In the genomic region with DNA sequence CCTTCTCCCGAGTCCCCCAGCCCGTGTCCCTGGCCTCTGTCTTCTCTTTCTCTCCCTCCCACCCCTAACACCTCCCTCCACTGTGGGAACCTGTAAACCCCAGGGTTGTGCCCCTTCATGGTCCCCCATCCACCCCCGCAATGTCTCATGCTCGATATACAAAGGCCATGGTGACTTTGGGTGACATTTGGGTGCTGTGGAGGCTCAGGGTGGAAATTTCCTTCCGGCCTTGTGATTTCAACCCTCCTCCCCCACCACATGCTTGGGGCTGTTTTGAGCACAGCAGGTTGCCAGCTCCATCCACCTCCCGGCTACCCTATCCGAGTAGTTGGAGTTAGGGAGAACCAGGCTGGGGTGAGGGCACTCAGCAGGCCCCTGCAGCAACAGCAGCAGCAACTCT, we compare ENCODE assay signal across 12 cellular contexts. TPM values are rescaled to one million over a fixed set of nuclear protein-coding genes. Genes with fewer than 3 reads are reported as not detected.
DNase-seq lines count a peak whose midpoint lies in the region; ATAC-seq and TF ChIP-seq lines count a peak whose summit lies in the region.
"Had no signal": no experiment of that assay in that cellular context is flagged by ENCODE, and none has a peak within 500 bp of the region (broad histone marks: within the 10 kb centered on the region; RNA-seq: fewer than 3 reads in every experiment).

No MANE protein-coding gene starts in this region.

- H3K36me3 ChIP-seq in CD4-positive, alpha-beta memory T cell (ENCODE audit: insufficient read depth, low read length): peaks cover 25% of the 10 kb centered on the region

- CTCF ChIA-PET in CD4-positive, alpha-beta memory T cell (lab: Charles Lee; ENCODE audit: partially characterized antibody): interaction anchor here (10.7 kb wide), 1 partner anchor 80 kb away, joined by 90 read pairs; no protein-coding TSS in a partner anchor
- CTCF ChIA-PET in WTC11 (lab: Charles Lee): interaction anchor here (0.8 to 17.1 kb wide), 4 partner anchors 23 to 125 kb away, joined by 3 to 325 read pairs (median 3); no protein-coding TSS in a partner anchor

- H3K4me1 ChIP-seq in CD4-positive, alpha-beta memory T cell (ENCODE audit: insufficient read depth, low read length): peaks cover 62% of the 10 kb centered on the region

- DNase-seq in CD4-positive, alpha-beta memory T cell: peak in 4 of 5 donors; percentile 19 to 42 (median 26)
- DNase-seq in WTC11 (ENCODE audit: low spot score) (no peak), NCI-H2081 (lab: John Stamatoyannopoulos, UW) (no peak), SK-N-DZ (ENCODE audit: low spot score) (no peak)
- peak; percentile 35 for DNase-seq in activated naive CD4-positive, alpha-beta T cell treated with anti-CD3 and anti-CD28 coated beads, Interleukin-2, amount 50 U/mL, for 16 hours
- DNase-seq in stimulated activated CD4-positive, alpha-beta T cell treated with anti-CD3 and anti-CD28 coated beads, Interleukin-1b, Interleukin-23, amount 100 ng/mL, for 4 hours (ENCODE audit: low read depth in 2 of 2): peak; percentile 24 to 41
- DNase-seq: amniotic stem cell, KG1, NCI-H510A had no signal

- ATAC-seq in WTC11 (peak; percentile 6; the same call in 1 of the 2 replicates), GM21360 (IDR thresholded peaks at IDR 0.05; ENCODE audit: unreplicated experiment) (no peak), HG02970 (IDR thresholded peaks at IDR 0.05; ENCODE audit: low FRiP score, unreplicated experiment) (no peak)

- POLR2A ChIA-PET in CD4-positive, alpha-beta memory T cell (lab: Charles Lee; ENCODE audit: partially characterized antibody): interaction anchor here (1.1 to 5.6 kb wide), 6 partner anchors 24 to 79 kb away, joined by 3 to 29 read pairs (median 4); no protein-coding TSS in a partner anchor
- POLR2A ChIA-PET in WTC11 (lab: Charles Lee): no interaction called here

- peaks cover 30 to 60% (median 43%) of the 10 kb centered on the region in 4 donors for H3K4me1 Mint-ChIP-seq in CD4-positive, alpha-beta memory T cell
- peaks cover 44% of the 10 kb centered on the region for H3K4me1 Mint-ChIP-seq in WTC11

- peaks cover 22 to 69% of the 10 kb centered on the region in 2 donors for H3K36me3 Mint-ChIP-seq in CD4-positive, alpha-beta memory T cell
- no peaks in the 10 kb centered on the region for H3K36me3 Mint-ChIP-seq in WTC11

- peak overlapping the region; percentile 45 for H3K27ac ChIP-seq in CD4-positive, alpha-beta memory T cell (ENCODE audit: low read depth, low read length)

- no peak for TF ChIP-seq CTCF in WTC11 (IDR thresholded peaks at IDR 0.05)

- H3K9me3 ChIP-seq in CD4-positive, alpha-beta memory T cell (ENCODE audit: control insufficient read depth in 1 of 2, low read length in 2 of 2): no peaks in the 10 kb centered on the region

- H3K4me3 Mint-ChIP-seq in CD4-positive, alpha-beta memory T cell: peak overlapping the region in 5 of 8 donors; percentile 15 to 63 (median 39)
- no peak overlapping the region for H3K4me3 Mint-ChIP-seq in WTC11
- H3K4me3 Mint-ChIP-seq: neural crest cell had no signal

- no peaks in the 10 kb centered on the region for H3K27me3 ChIP-seq in CD4-positive, alpha-beta memory T cell (ENCODE audit: insufficient read depth, low read length)

- H3K4me3 ChIP-seq in CD4-positive, alpha-beta memory T cell (ENCODE audit: low read length in 2 of 2): no peak overlapping the region

- no peaks in the 10 kb centered on the region for H3K9me3 Mint-ChIP-seq in CD4-positive, alpha-beta memory T cell
- H3K9me3 Mint-ChIP-seq in WTC11: no peaks in the 10 kb centered on the region
- H3K9me3 Mint-ChIP-seq: neural crest cell had no signal

- no peaks in the 10 kb centered on the region for H3K27me3 Mint-ChIP-seq in CD4-positive, alpha-beta memory T cell
- H3K27me3 Mint-ChIP-seq in WTC11 (ENCODE audit: low read depth): no peaks in the 10 kb centered on the region

- peak overlapping the region; percentile 70 to 91 (median 84) for H3K27ac Mint-ChIP-seq in CD4-positive, alpha-beta memory T cell
- no peak overlapping the region for H3K27ac Mint-ChIP-seq in WTC11

- intact Hi-C loops in CD4-positive, alpha-beta memory T cell (cut with micrococcal nuclease): loop anchor here (2.0 kb wide), 1 partner anchor 25 kb away; no protein-coding TSS in a partner anchor

TF ChIP-seq in WTC11, 78 proteins besides CTCF, POLR2A, EP300 and RAD21:
- TF ChIP-seq ZNF416 (CRISPR knock-in tag; IDR thresholded peaks at IDR 0.05) (no peak), NFATC4 (CRISPR knock-in tag; IDR thresholded peaks at IDR 0.05) (no peak), NR1H2 (CRISPR knock-in tag; IDR thresholded peaks at IDR 0.05) (no peak), FOXJ3 (CRISPR knock-in tag; IDR thresholded peaks at IDR 0.05; ENCODE audit: borderline replicate concordance) (no peak), TP53 (CRISPR knock-in tag; IDR thresholded peaks at IDR 0.05) (no peak)
- TF ChIP-seq, protein P1, sequence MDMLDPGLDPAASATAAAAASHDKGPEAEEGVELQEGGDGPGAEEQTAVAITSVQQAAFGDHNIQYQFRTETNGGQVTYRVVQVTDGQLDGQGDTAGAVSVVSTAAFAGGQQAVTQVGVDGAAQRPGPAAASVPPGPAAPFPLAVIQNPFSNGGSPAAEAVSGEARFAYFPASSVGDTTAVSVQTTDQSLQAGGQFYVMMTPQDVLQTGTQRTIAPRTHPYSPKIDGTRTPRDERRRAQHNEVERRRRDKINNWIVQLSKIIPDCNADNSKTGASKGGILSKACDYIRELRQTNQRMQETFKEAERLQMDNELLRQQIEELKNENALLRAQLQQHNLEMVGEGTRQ (CRISPR knock-in tag; IDR thresholded peaks at IDR 0.05): no peak
- TF ChIP-seq, protein P2, sequence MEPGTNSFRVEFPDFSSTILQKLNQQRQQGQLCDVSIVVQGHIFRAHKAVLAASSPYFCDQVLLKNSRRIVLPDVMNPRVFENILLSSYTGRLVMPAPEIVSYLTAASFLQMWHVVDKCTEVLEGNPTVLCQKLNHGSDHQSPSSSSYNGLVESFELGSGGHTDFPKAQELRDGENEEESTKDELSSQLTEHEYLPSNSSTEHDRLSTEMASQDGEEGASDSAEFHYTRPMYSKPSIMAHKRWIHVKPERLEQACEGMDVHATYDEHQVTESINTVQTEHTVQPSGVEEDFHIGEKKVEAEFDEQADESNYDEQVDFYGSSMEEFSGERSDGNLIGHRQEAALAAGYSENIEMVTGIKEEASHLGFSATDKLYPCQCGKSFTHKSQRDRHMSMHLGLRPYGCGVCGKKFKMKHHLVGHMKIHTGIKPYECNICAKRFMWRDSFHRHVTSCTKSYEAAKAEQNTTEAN (CRISPR knock-in tag; IDR thresholded peaks at IDR 0.05): no peak
TF ChIP-seq in WTC11: peak in this region for 0.

RNA-seq across cellular contexts. Expression of a gene that starts 25.7 kb away (rescaled TPM):
- 10 to 100 TPM; 92.7 to 96.3 TPM for total RNA-seq in CD4-positive, alpha-beta memory T cell
- polyA plus RNA-seq in CD4-positive, alpha-beta memory T cell: 10 to 100 TPM; 10.2 to 12.3 TPM
- 22.1 to 29.0 TPM (median 27.5 TPM) in 3 replicates for total RNA-seq in WTC11 (2021)
- polyA plus RNA-seq in SK-N-DZ (2014; cell fraction: cytosol; rRNA removed): 4.5 and 9.9 TPM in 2 replicates
- polyA plus RNA-seq in SK-N-DZ (2014; cell fraction: nucleus; rRNA removed): 4.1 and 5.7 TPM in 2 replicates

RNA-seq across cellular contexts. Expression of a gene that starts 37.3 kb away (rescaled TPM):
- 100 to 1,000 TPM; 111 TPM for total RNA-seq in CD4-positive, alpha-beta memory T cell
- polyA plus RNA-seq in CD4-positive, alpha-beta memory T cell: 100 to 1,000 TPM; 150 to 201 TPM
- total RNA-seq in WTC11 (2021): 1.6 to 2.7 TPM (median 2.1 TPM) in 3 replicates
- not detected in 2 replicates for polyA plus RNA-seq in SK-N-DZ (2014; cell fraction: cytosol; rRNA removed)
- not detected in 2 replicates for polyA plus RNA-seq in SK-N-DZ (2014; cell fraction: nucleus; rRNA removed)

Comparison
In these comparisons a context has a peak if more than half of its experiments do, and no peak if none do; other contexts are left out.
1. DNase-seq: peak in CD4-positive, alpha-beta memory T cell (4 of 5), activated naive CD4-positive, alpha-beta T cell treated with anti-CD3 and anti-CD28 coated beads, Interleukin-2, amount 50 U/mL, for 16 hours (single experiment) and stimulated activated CD4-positive, alpha-beta T cell treated with anti-CD3 and anti-CD28 coated beads, Interleukin-1b, Interleukin-23, amount 100 ng/mL, for 4 hours (2 of 2); none in WTC11 (single experiment), NCI-H2081 (0 of 2) and SK-N-DZ (single experiment).
2. RNA of a gene that starts 37.3 kb away (total RNA-seq): 111 TPM in CD4-positive, alpha-beta memory T cell; 1.6 to 2.7 TPM in WTC11; every median in the first group is over 10 times any median in the second.